ENCODE assay signal across 15 cellular contexts in genomic region chr1:27886353-27886679, GRCh38. TPM values are rescaled to one million over a fixed set of nuclear protein-coding genes. Genes with fewer than 3 reads are reported as not detected.
A peak's percentile ranks its signal among the peaks of the same experiment; 100 is the strongest.
DNase-seq lines count a peak whose midpoint lies in the region; ATAC-seq and TF ChIP-seq lines count a peak whose summit lies in the region.
"Had no signal": no experiment of that assay in that cellular context is flagged by ENCODE, and none has a peak within 500 bp of the region (broad histone marks: within the 10 kb centered on the region; RNA-seq: fewer than 3 reads in every experiment).

No MANE protein-coding gene starts in this region.

- no peaks in the 10 kb centered on the region for H3K9me3 ChIP-seq in Peyer's patch
- H3K9me3 ChIP-seq: SJSA1 had no signal

- no peaks in the 10 kb centered on the region for H3K9me3 Mint-ChIP-seq in activated naive CD4-positive, alpha-beta T cell treated with anti-CD3 and anti-CD28 coated beads, Interleukin-2, amount 10 ng/mL, durations not matched to agents 7 days and 5 days
- H3K9me3 Mint-ChIP-seq in activated naive CD4-positive, alpha-beta T cell treated with anti-CD3 and anti-CD28 coated beads for 36 hours = no peaks in the 10 kb centered on the region
- H3K9me3 Mint-ChIP-seq in effector memory CD8-positive, alpha-beta T cell = no peaks in the 10 kb centered on the region
- H3K9me3 Mint-ChIP-seq in stimulated activated naive CD8-positive, alpha-beta T cell treated with anti-CD3 and anti-CD28 coated beads, Interleukin-15, amount 100 ng/mL, for 72 hours = no peaks in the 10 kb centered on the region
- H3K9me3 Mint-ChIP-seq: WTC11 had no signal

- no peaks in the 10 kb centered on the region for H3K27me3 ChIP-seq in Peyer's patch
- H3K27me3 ChIP-seq: SJSA1 had no signal

- CTCF ChIA-PET in activated naive CD4-positive, alpha-beta T cell treated with anti-CD3 and anti-CD28 coated beads, Interleukin-2, amount 10 ng/mL, durations not matched to agents 7 days and 5 days (lab: Charles Lee) = interaction anchor here (0.6 to 1.1 kb wide), 3 partner anchors 17 to 330 kb away, joined by 3 to 5 read pairs (median 3); partner anchors contain the start of gene IFI6
- CTCF ChIA-PET in activated naive CD4-positive, alpha-beta T cell treated with anti-CD3 and anti-CD28 coated beads for 36 hours (lab: Charles Lee) = interaction anchor here (1.0 kb wide), 1 partner anchor 119 kb away, joined by 3 read pairs; no protein-coding TSS in a partner anchor

- no peak for TF ChIP-seq CTCF in Peyer's patch (IDR thresholded peaks at IDR 0.05)

- TF ChIP-seq POLR2A in Peyer's patch (IDR thresholded peaks at IDR 0.05) = no peak

- H3K36me3 ChIP-seq in Peyer's patch = peaks cover 0 to 22% (median 0%) of the 10 kb centered on the region in 3 donors

- peak overlapping the region; percentile 38 to 82 (median 66) for H3K27ac ChIP-seq in Peyer's patch
- H3K27ac ChIP-seq: SJSA1 had no signal

- no peak overlapping the region for H3K4me3 Mint-ChIP-seq in activated naive CD4-positive, alpha-beta T cell treated with anti-CD3 and anti-CD28 coated beads, Interleukin-2, amount 10 ng/mL, durations not matched to agents 7 days and 5 days
- H3K4me3 Mint-ChIP-seq in activated naive CD4-positive, alpha-beta T cell treated with anti-CD3 and anti-CD28 coated beads for 36 hours = no peak overlapping the region
- peak overlapping the region; percentile 64 to 76 for H3K4me3 Mint-ChIP-seq in effector memory CD8-positive, alpha-beta T cell
- H3K4me3 Mint-ChIP-seq in stimulated activated naive CD8-positive, alpha-beta T cell treated with anti-CD3 and anti-CD28 coated beads, Interleukin-15, amount 100 ng/mL, for 72 hours = peak overlapping the region; percentile 59 to 61
- H3K4me3 Mint-ChIP-seq: WTC11 had no signal

- peak overlapping the region; percentile 96 for H3K27ac Mint-ChIP-seq in activated naive CD4-positive, alpha-beta T cell treated with anti-CD3 and anti-CD28 coated beads, Interleukin-2, amount 10 ng/mL, durations not matched to agents 7 days and 5 days
- H3K27ac Mint-ChIP-seq in activated naive CD4-positive, alpha-beta T cell treated with anti-CD3 and anti-CD28 coated beads for 36 hours = no peak overlapping the region
- peak overlapping the region; percentile 89 to 91 for H3K27ac Mint-ChIP-seq in effector memory CD8-positive, alpha-beta T cell
- H3K27ac Mint-ChIP-seq in stimulated activated naive CD8-positive, alpha-beta T cell treated with anti-CD3 and anti-CD28 coated beads, Interleukin-15, amount 100 ng/mL, for 72 hours = peak overlapping the region in 1 of 2 donors; percentile 28
- H3K27ac Mint-ChIP-seq: WTC11 had no signal

- no peak overlapping the region for H3K4me3 ChIP-seq in Peyer's patch
- H3K4me3 ChIP-seq: SJSA1 had no signal

- intact Hi-C loops in activated naive CD4-positive, alpha-beta T cell treated with anti-CD3 and anti-CD28 coated beads for 36 hours (cut with micrococcal nuclease) = no loop called here

- DNase-seq in activated naive CD4-positive, alpha-beta T cell treated with anti-CD3 and anti-CD28 coated beads, Interleukin-2, amount 10 ng/mL, durations not matched to agents 7 days and 5 days = no peak
- DNase-seq in activated naive CD4-positive, alpha-beta T cell treated with anti-CD3 and anti-CD28 coated beads for 36 hours = no peak
- no peak for DNase-seq in Peyer's patch
- no peak for DNase-seq in effector memory CD8-positive, alpha-beta T cell
- DNase-seq in stimulated activated naive CD8-positive, alpha-beta T cell treated with anti-CD3 and anti-CD28 coated beads, Interleukin-15, amount 100 ng/mL, for 72 hours = peak in 1 of 2 donors; percentile 37
- no peak for DNase-seq in NAMALWA (ENCODE audit: low spot score)
- DNase-seq: activated naive CD4-positive, alpha-beta T cell treated with anti-CD3 and anti-CD28 coated beads, Interleukin-2, amount 50 U/mL, for 16 hours; cortex of kidney; islet precursor cell; NCI-H1436 had no signal

- H3K4me1 Mint-ChIP-seq in activated naive CD4-positive, alpha-beta T cell treated with anti-CD3 and anti-CD28 coated beads, Interleukin-2, amount 10 ng/mL, durations not matched to agents 7 days and 5 days = peaks cover 64% of the 10 kb centered on the region
- peaks cover 67% of the 10 kb centered on the region for H3K4me1 Mint-ChIP-seq in activated naive CD4-positive, alpha-beta T cell treated with anti-CD3 and anti-CD28 coated beads for 36 hours (ENCODE audit: low read depth)
- peaks cover 35 to 64% of the 10 kb centered on the region in 2 donors for H3K4me1 Mint-ChIP-seq in effector memory CD8-positive, alpha-beta T cell (ENCODE audit: low read depth in 2 of 2)
- H3K4me1 Mint-ChIP-seq in stimulated activated naive CD8-positive, alpha-beta T cell treated with anti-CD3 and anti-CD28 coated beads, Interleukin-15, amount 100 ng/mL, for 72 hours = peaks cover 47% of the 10 kb centered on the region
- H3K4me1 Mint-ChIP-seq: WTC11 had no signal

- H3K36me3 Mint-ChIP-seq in activated naive CD4-positive, alpha-beta T cell treated with anti-CD3 and anti-CD28 coated beads, Interleukin-2, amount 10 ng/mL, durations not matched to agents 7 days and 5 days = peaks cover 70% of the 10 kb centered on the region
- peaks cover 47% of the 10 kb centered on the region for H3K36me3 Mint-ChIP-seq in activated naive CD4-positive, alpha-beta T cell treated with anti-CD3 and anti-CD28 coated beads for 36 hours (ENCODE audit: low read depth)
- peaks cover 13% of the 10 kb centered on the region for H3K36me3 Mint-ChIP-seq in effector memory CD8-positive, alpha-beta T cell (ENCODE audit: insufficient read depth)

- H3K4me1 ChIP-seq in Peyer's patch = peaks cover 0 to 43% (median 11%) of the 10 kb centered on the region in 4 donors
- H3K4me1 ChIP-seq: SJSA1 had no signal

- H3K27me3 Mint-ChIP-seq in activated naive CD4-positive, alpha-beta T cell treated with anti-CD3 and anti-CD28 coated beads, Interleukin-2, amount 10 ng/mL, durations not matched to agents 7 days and 5 days = no peaks in the 10 kb centered on the region
- H3K27me3 Mint-ChIP-seq in activated naive CD4-positive, alpha-beta T cell treated with anti-CD3 and anti-CD28 coated beads for 36 hours (ENCODE audit: low read depth) = no peaks in the 10 kb centered on the region
- no peaks in the 10 kb centered on the region for H3K27me3 Mint-ChIP-seq in effector memory CD8-positive, alpha-beta T cell
- no peaks in the 10 kb centered on the region for H3K27me3 Mint-ChIP-seq in stimulated activated naive CD8-positive, alpha-beta T cell treated with anti-CD3 and anti-CD28 coated beads, Interleukin-15, amount 100 ng/mL, for 72 hours

- peak; percentile 50 for ATAC-seq in effector memory CD8-positive, alpha-beta T cell (replicated peaks)
- ATAC-seq in stimulated activated naive CD8-positive, alpha-beta T cell treated with anti-CD3 and anti-CD28 coated beads, Interleukin-15, amount 100 ng/mL, for 72 hours = peak; percentile 58
- ATAC-seq in HG02970 (IDR thresholded peaks at IDR 0.05; ENCODE audit: low FRiP score, unreplicated experiment) (no peak), HG03469 (IDR thresholded peaks at IDR 0.05; ENCODE audit: unreplicated experiment) (no peak)
- ATAC-seq: WTC11 had no signal

RNA-seq across cellular contexts. Expression of gene THEMIS2, which starts 14.0 kb away (rescaled TPM):
- 10 to 100 TPM; 12.9 to 17.5 TPM for total RNA-seq in activated naive CD4-positive, alpha-beta T cell treated with anti-CD3 and anti-CD28 coated beads for 36 hours
- 10 to 100 TPM in 3 of 4 donors, 1 to 10 TPM in 1; 8.1 to 86.6 (median 22.8) TPM for total RNA-seq in Peyer's patch

RNA-seq across cellular contexts. Expression of gene RPA2, which starts 28.1 kb away (rescaled TPM):
- 10 to 100 TPM; 62.9 to 76.7 TPM for total RNA-seq in activated naive CD4-positive, alpha-beta T cell treated with anti-CD3 and anti-CD28 coated beads for 36 hours
- total RNA-seq in Peyer's patch = 10 to 100 TPM in 2 of 4 donors, 1 to 10 TPM in 2; 8.2 to 23.1 (median 10.0) TPM

RNA-seq across cellular contexts. Expression of gene SMPDL3B, which starts 48.5 kb away (rescaled TPM):
- total RNA-seq in activated naive CD4-positive, alpha-beta T cell treated with anti-CD3 and anti-CD28 coated beads for 36 hours = under 1 TPM; 0.52 to 0.72 TPM
- 10 to 100 TPM in 3 of 4 donors, 1 to 10 TPM in 1; 6.6 to 43.4 (median 31.6) TPM for total RNA-seq in Peyer's patch
- total RNA-seq: fibroblast of villous mesenchyme had no signal

RNA-seq across cellular contexts. Expression of gene PPP1R8, which starts 55.7 kb away (rescaled TPM):
- 10 to 100 TPM; 34.1 to 35.8 TPM for total RNA-seq in activated naive CD4-positive, alpha-beta T cell treated with anti-CD3 and anti-CD28 coated beads for 36 hours
- total RNA-seq in Peyer's patch = 10 to 100 TPM; 19.1 to 82.5 (median 27.0) TPM

Comparison
In these comparisons a context has a peak if more than half of its experiments do, and no peak if none do; other contexts are left out.
1. H3K4me3 Mint-ChIP-seq: peak in effector memory CD8-positive, alpha-beta T cell (2 of 2) and stimulated activated naive CD8-positive, alpha-beta T cell treated with anti-CD3 and anti-CD28 coated beads, Interleukin-15, amount 100 ng/mL, for 72 hours (2 of 2); none in activated naive CD4-positive, alpha-beta T cell treated with anti-CD3 and anti-CD28 coated beads, Interleukin-2, amount 10 ng/mL, durations not matched to agents 7 days and 5 days (single experiment) and activated naive CD4-positive, alpha-beta T cell treated with anti-CD3 and anti-CD28 coated beads for 36 hours (single experiment).
2. ATAC-seq: peak in effector memory CD8-positive, alpha-beta T cell (single experiment) and stimulated activated naive CD8-positive, alpha-beta T cell treated with anti-CD3 and anti-CD28 coated beads, Interleukin-15, amount 100 ng/mL, for 72 hours (single experiment); none in HG02970 (single experiment) and HG03469 (single experiment).
3. RNA of gene SMPDL3B, which starts 48.5 kb away (total RNA-seq): 6.6 to 43.4 TPM in Peyer's patch; 0.52 to 0.72 TPM in activated naive CD4-positive, alpha-beta T cell treated with anti-CD3 and anti-CD28 coated beads for 36 hours; every median in the first group is over 4 times any median in the second.